Comparison of ENCODE assay signal across 8 cellular contexts in genomic region chr1:1906185-1907097, GRCh38. TPM values are rescaled to one million over a fixed set of nuclear protein-coding genes. Genes with fewer than 3 reads are reported as not detected.
DNase-seq lines count a peak whose midpoint lies in the region; ATAC-seq and TF ChIP-seq lines count a peak whose summit lies in the region.

No MANE protein-coding gene starts in this region.

- no peaks in the 10 kb centered on the region for H3K36me3 ChIP-seq in ovary
- no peaks in the 10 kb centered on the region for H3K36me3 ChIP-seq in transverse colon

- H3K4me3 ChIP-seq in ovary (no peak overlapping the region), transverse colon (no peak overlapping the region)

- H3K27ac ChIP-seq in ovary = no peak overlapping the region
- H3K27ac ChIP-seq in transverse colon = peak overlapping the region in 3 of 4 donors; percentile 0 to 13 (median 1)

- H3K27ac Mint-ChIP-seq in activated naive CD4-positive, alpha-beta T cell treated with anti-CD3 and anti-CD28 coated beads for 36 hours = peak overlapping the region; percentile 11

- H3K4me1 ChIP-seq in ovary (ENCODE audit: insufficient read depth) (peaks cover 4% of the 10 kb centered on the region), transverse colon (peaks cover 10 to 25% (median 20%) of the 10 kb centered on the region in 4 donors)

- no peak for TF ChIP-seq POLR2A in ovary (IDR thresholded peaks at IDR 0.05)
- TF ChIP-seq POLR2A in transverse colon (IDR thresholded peaks at IDR 0.05) = no peak

- H3K36me3 Mint-ChIP-seq in activated naive CD4-positive, alpha-beta T cell treated with anti-CD3 and anti-CD28 coated beads for 36 hours (ENCODE audit: low read depth) = no peaks in the 10 kb centered on the region

- CTCF ChIA-PET in activated naive CD4-positive, alpha-beta T cell treated with anti-CD3 and anti-CD28 coated beads for 36 hours (lab: Charles Lee) = interaction anchor here (0.6 to 4.1 kb wide), 20 partner anchors 8 to 142 kb away, joined by 3 to 19 read pairs (median 4); no protein-coding TSS in a partner anchor

- 19 to 20% (median 19%) methylated on average over 14 to 15 of the region's 15 CpGs for WGBS in ovary, 3 donors
- WGBS in transverse colon (ENCODE audit: low coverage in 1 of 2), 2 donors = 0 to 12% methylated on average over 9 to 13 of the region's 15 CpGs

- H3K4me3 Mint-ChIP-seq in activated naive CD4-positive, alpha-beta T cell treated with anti-CD3 and anti-CD28 coated beads for 36 hours = peak overlapping the region; percentile 5

- no peaks in the 10 kb centered on the region for H3K27me3 ChIP-seq in ovary
- no peaks in the 10 kb centered on the region for H3K27me3 ChIP-seq in transverse colon

- intact Hi-C loops in activated naive CD4-positive, alpha-beta T cell treated with anti-CD3 and anti-CD28 coated beads for 36 hours (cut with micrococcal nuclease) = loop anchor here (5.0 kb wide), 2 partner anchors 184 to 329 kb away; partner anchors contain the start of gene CDK11A
- intact Hi-C loops in ovary (cut with DNase I) = loop anchor here in 1 of 4 donors (5.0 kb wide), 1 partner anchor 124 kb away; no protein-coding TSS in a partner anchor
- intact Hi-C loops in transverse colon (cut with DNase I; ENCODE audit: low total_unique reads) = loop anchor here (5.0 kb wide), 1 partner anchor 124 kb away; no protein-coding TSS in a partner anchor

- no peaks in the 10 kb centered on the region for H3K9me3 ChIP-seq in ovary
- H3K9me3 ChIP-seq in transverse colon = no peaks in the 10 kb centered on the region

- no peaks in the 10 kb centered on the region for H3K9me3 Mint-ChIP-seq in activated naive CD4-positive, alpha-beta T cell treated with anti-CD3 and anti-CD28 coated beads for 36 hours

- TF ChIP-seq EP300 in ovary (IDR thresholded peaks at IDR 0.05) = no peak
- TF ChIP-seq EP300 in transverse colon (IDR thresholded peaks at IDR 0.05; ENCODE audit: low read depth) = no peak

- no peaks in the 10 kb centered on the region for H3K27me3 Mint-ChIP-seq in activated naive CD4-positive, alpha-beta T cell treated with anti-CD3 and anti-CD28 coated beads for 36 hours (ENCODE audit: low read depth)

- peak; percentile 84 for DNase-seq in DMS153 (lab: John Stamatoyannopoulos, UW)
- peak; percentile 80 for DNase-seq in SK-N-DZ (ENCODE audit: low spot score)
- peak; percentile 81 for DNase-seq in activated naive CD4-positive, alpha-beta T cell treated with anti-CD3 and anti-CD28 coated beads for 36 hours
- DNase-seq in germinal center (ENCODE audit: low spot score) = peak; percentile 76
- peak; percentile 80 to 85 (median 84) for DNase-seq in ovary
- peak; percentile 89 for DNase-seq in transverse colon

- no peak for ATAC-seq in HG02588 (IDR thresholded peaks at IDR 0.05; ENCODE audit: unreplicated experiment)

- in situ Hi-C loops in transverse colon (cut with MboI; ENCODE audit: low pct_ligation_motif_present in 1 of 4, low pct_unique_long_range_greater_than_20kb in 1 of 4, low sequenced_read_pairs in 3 of 4) = loop anchor here in 2 of 4 donors (10.0 kb wide), 2 partner anchors 62 to 122 kb away; no protein-coding TSS in a partner anchor

- H3K4me1 Mint-ChIP-seq in activated naive CD4-positive, alpha-beta T cell treated with anti-CD3 and anti-CD28 coated beads for 36 hours (ENCODE audit: low read depth) = peaks cover 16% of the 10 kb centered on the region

- TF ChIP-seq CTCF in LNCAP (IDR thresholded peaks at IDR 0.05) = peak; percentile 91
- TF ChIP-seq CTCF in ovary (IDR thresholded peaks at IDR 0.05) = peak; percentile 68 to 91 (median 89)
- peak; percentile 85 to 96 (median 92) for TF ChIP-seq CTCF in transverse colon (IDR thresholded peaks at IDR 0.05)

RNA-seq across cellular contexts. Expression of gene CALML6, which starts 8.6 kb away (rescaled TPM):
- 0.13 TPM in 1 of 2 replicates, not detected in the other for polyA plus RNA-seq in SK-N-DZ (2014; cell fraction: cytosol; rRNA removed)
- polyA plus RNA-seq in SK-N-DZ (2014; cell fraction: nucleus; rRNA removed) = 0.08 and 0.27 TPM in 2 replicates
- total RNA-seq in activated naive CD4-positive, alpha-beta T cell treated with anti-CD3 and anti-CD28 coated beads for 36 hours = under 1 TPM; 0.41 to 0.86 TPM
- total RNA-seq in ovary (under 1 TPM in 6 of 7 donors, not detected in 1; 0.10 to 0.43 (median 0.14) TPM), transverse colon (under 1 TPM in 1 of 4 donors, not detected in 3; 0.48 TPM)
- under 1 TPM in 1 of 2 donors, not detected in 1; 0.04 TPM for polyA plus RNA-seq in ovary

RNA-seq across cellular contexts. Expression of gene TMEM52, which starts 12.6 kb away (rescaled TPM):
- 0.35 and 1.6 TPM in 2 replicates for polyA plus RNA-seq in SK-N-DZ (2014; cell fraction: cytosol; rRNA removed)
- polyA plus RNA-seq in SK-N-DZ (2014; cell fraction: nucleus; rRNA removed) = not detected in 2 replicates
- under 1 TPM in 1 of 2 experiments, not detected in 1; 0.99 TPM for total RNA-seq in activated naive CD4-positive, alpha-beta T cell treated with anti-CD3 and anti-CD28 coated beads for 36 hours
- total RNA-seq in ovary (1 to 10 TPM; 1.6 to 3.3 (median 2.3) TPM), transverse colon (1 to 10 TPM in 3 of 4 donors, not detected in 1; 5.2 to 9.5 (median 5.3) TPM)
- 1 to 10 TPM in 1 of 2 donors, under 1 TPM in 1; 0.42 to 1.4 TPM for polyA plus RNA-seq in ovary

RNA-seq across cellular contexts. Expression of gene GNB1, which starts 15.6 kb away (rescaled TPM):
- polyA plus RNA-seq in SK-N-DZ (2014; cell fraction: cytosol; rRNA removed) = 117 and 120 TPM in 2 replicates
- 56.2 and 81.2 TPM in 2 replicates for polyA plus RNA-seq in SK-N-DZ (2014; cell fraction: nucleus; rRNA removed)
- 100 to 1,000 TPM; 326 to 351 TPM for total RNA-seq in activated naive CD4-positive, alpha-beta T cell treated with anti-CD3 and anti-CD28 coated beads for 36 hours
- total RNA-seq in ovary (100 to 1,000 TPM in 6 of 7 donors, 10 to 100 TPM in 1; 92.9 to 314 (median 255) TPM), transverse colon (100 to 1,000 TPM; 123 to 191 (median 174) TPM)
- polyA plus RNA-seq in ovary = 100 to 1,000 TPM; 137 to 262 TPM

Comparison
In these comparisons a context has a peak if more than half of its experiments do, and no peak if none do; other contexts are left out.
1. H3K27ac ChIP-seq: peak in transverse colon (3 of 4); none in ovary (0 of 2).
2. Peak in every context shown above with its lines, with median percentiles within 50 percentile points of each other: DNase-seq and CTCF ChIP-seq.